ENCODE assay signal across 9 cellular contexts in the genomic region with DNA sequence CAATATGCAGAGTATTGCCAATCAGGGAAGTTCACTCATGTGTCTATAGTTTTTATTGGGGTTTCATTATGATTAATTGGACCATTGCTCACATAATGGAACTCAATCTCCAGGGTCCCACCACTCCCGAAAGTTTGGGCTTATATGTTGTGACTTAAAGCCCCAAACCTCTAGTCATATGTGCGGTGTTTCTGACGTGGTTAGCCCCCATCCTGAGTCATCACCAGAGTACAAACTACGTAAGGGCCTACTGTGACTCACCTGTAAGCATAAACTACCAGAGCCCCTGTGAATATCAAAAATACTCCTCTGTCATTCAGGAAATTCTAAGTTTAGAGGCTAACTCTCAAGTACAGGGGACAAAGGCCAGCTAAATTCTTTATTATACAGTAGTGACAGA. TPM values are rescaled to one million over a fixed set of nuclear protein-coding genes. Genes with fewer than 3 reads are reported as not detected.
DNase-seq lines count a peak whose midpoint lies in the region; ATAC-seq and TF ChIP-seq lines count a peak whose summit lies in the region.
"Had no signal": no experiment of that assay in that cellular context is flagged by ENCODE, and none has a peak within 500 bp of the region (broad histone marks: within the 10 kb centered on the region; RNA-seq: fewer than 3 reads in every experiment).

No MANE protein-coding gene starts in this region.

- H3K9me3 Mint-ChIP-seq in activated naive CD4-positive, alpha-beta T cell treated with anti-CD3 and anti-CD28 coated beads, Interleukin-2, amount 50 U/mL, for 24 hours = no peaks in the 10 kb centered on the region

- H3K27ac Mint-ChIP-seq in activated naive CD4-positive, alpha-beta T cell treated with anti-CD3 and anti-CD28 coated beads, Interleukin-2, amount 50 U/mL, for 24 hours = peak overlapping the region; percentile 48

- H3K4me3 Mint-ChIP-seq in activated naive CD4-positive, alpha-beta T cell treated with anti-CD3 and anti-CD28 coated beads, Interleukin-2, amount 50 U/mL, for 24 hours = no peak overlapping the region

- no peak overlapping the region for H3K9ac ChIP-seq in smooth muscle cell (ENCODE audit: low read depth)

- H3K9me3 ChIP-seq in smooth muscle cell (replicated peaks; ENCODE audit: low read depth) = no peaks in the 10 kb centered on the region
- H3K9me3 ChIP-seq in esophagus muscularis mucosa = no peaks in the 10 kb centered on the region

- peak; percentile 59 for ATAC-seq in GM18867 (IDR thresholded peaks at IDR 0.05; ENCODE audit: unreplicated experiment)

- H3K27ac ChIP-seq in smooth muscle cell (ENCODE audit: low read depth) (peak overlapping the region; percentile 53), esophagus muscularis mucosa (replicated peaks in 1 of 4) (no peak overlapping the region)

- H3K4me1 ChIP-seq in smooth muscle cell (ENCODE audit: low read depth) (peaks cover 5% of the 10 kb centered on the region), esophagus muscularis mucosa (peaks cover 10 to 30% (median 21%) of the 10 kb centered on the region in 4 donors)

- H3K27me3 ChIP-seq in smooth muscle cell (ENCODE audit: low read depth) (no peaks in the 10 kb centered on the region), esophagus muscularis mucosa (no peaks in the 10 kb centered on the region)

- no peak overlapping the region for H3K4me3 ChIP-seq in NB4 (ENCODE audit: low read depth, low read length)
- H3K4me3 ChIP-seq in smooth muscle cell = no peak overlapping the region
- no peak overlapping the region for H3K4me3 ChIP-seq in esophagus muscularis mucosa

- H2AFZ ChIP-seq in smooth muscle cell (ENCODE audit: low read depth) = no peak overlapping the region

- peaks cover 33% of the 10 kb centered on the region for H3K79me2 ChIP-seq in smooth muscle cell (ENCODE audit: low read depth)

- no peak overlapping the region for H3K4me2 ChIP-seq in smooth muscle cell

- no peak for TF ChIP-seq EP300 in esophagus muscularis mucosa (IDR thresholded peaks at IDR 0.05)

- DNase-seq in NB4 (ENCODE audit: low read depth) (peak; percentile 19), smooth muscle cell (lab: John Stamatoyannopoulos, UW; ENCODE audit: unreplicated experiment) (no peak), RPMI8226 (no peak), NCI-H1930 (lab: John Stamatoyannopoulos, UW) (no peak), esophagus muscularis mucosa (ENCODE audit: extremely low spot score) (no peak), NCI-H1436 treated with DMSO at 0.1 percent for 48 hours (lab: John Stamatoyannopoulos, UW) (no peak)
- DNase-seq: NCI-H82 had no signal

- intact Hi-C loops in esophagus muscularis mucosa (cut with DNase I) = loop anchor here (10.0 kb wide), 1 partner anchor 211 kb away; no protein-coding TSS in a partner anchor

- no peaks in the 10 kb centered on the region for H3K27me3 Mint-ChIP-seq in activated naive CD4-positive, alpha-beta T cell treated with anti-CD3 and anti-CD28 coated beads, Interleukin-2, amount 50 U/mL, for 24 hours

- peaks cover 67% of the 10 kb centered on the region for H3K4me1 Mint-ChIP-seq in activated naive CD4-positive, alpha-beta T cell treated with anti-CD3 and anti-CD28 coated beads, Interleukin-2, amount 50 U/mL, for 24 hours

- WGBS in smooth muscle cell (ENCODE audit: low lambda C conversion rate) = 56% methylated on average over 4 of the region's 4 CpGs
- 56% methylated on average over 4 of the region's 4 CpGs for WGBS in esophagus muscularis mucosa

- peaks cover 1% of the 10 kb centered on the region for H3K36me3 Mint-ChIP-seq in activated naive CD4-positive, alpha-beta T cell treated with anti-CD3 and anti-CD28 coated beads, Interleukin-2, amount 50 U/mL, for 24 hours

- no peak for TF ChIP-seq CTCF in NB4 (IDR thresholded peaks at IDR 0.05; ENCODE audit: low read depth, low read length)
- no peak for TF ChIP-seq CTCF in smooth muscle cell (IDR thresholded peaks at IDR 0.05; ENCODE audit: borderline replicate concordance, insufficient read depth, poor library complexity, severe bottlenecking)
- TF ChIP-seq CTCF in esophagus muscularis mucosa (IDR thresholded peaks at IDR 0.05) = no peak

- TF ChIP-seq POLR2A in NB4 (IDR thresholded peaks at IDR 0.05; ENCODE audit: extremely low read depth, insufficient read length) = no peak
- TF ChIP-seq POLR2A in esophagus muscularis mucosa (IDR thresholded peaks at IDR 0.05; ENCODE audit: low read depth) = no peak

- no peaks in the 10 kb centered on the region for H3F3A ChIP-seq in smooth muscle cell (ENCODE audit: low read depth)

- H3K36me3 ChIP-seq in smooth muscle cell (ENCODE audit: low read depth) = no peaks in the 10 kb centered on the region
- H3K36me3 ChIP-seq in esophagus muscularis mucosa = no peaks in the 10 kb centered on the region

- peaks cover 16% of the 10 kb centered on the region for H4K20me1 ChIP-seq in smooth muscle cell (ENCODE audit: low read depth)

RNA-seq across cellular contexts. Expression of a gene that starts 5.4 kb away (rescaled TPM):
- total RNA-seq in smooth muscle cell (24.6 and 32.6 TPM in 2 replicates), esophagus muscularis mucosa (10 to 100 TPM; 22.4 to 28.5 (median 24.5) TPM)
- 36.0 and 37.1 TPM in 2 replicates for polyA plus RNA-seq in smooth muscle cell
